ENCODE assay signal across 1 cellular context in the genomic region with DNA sequence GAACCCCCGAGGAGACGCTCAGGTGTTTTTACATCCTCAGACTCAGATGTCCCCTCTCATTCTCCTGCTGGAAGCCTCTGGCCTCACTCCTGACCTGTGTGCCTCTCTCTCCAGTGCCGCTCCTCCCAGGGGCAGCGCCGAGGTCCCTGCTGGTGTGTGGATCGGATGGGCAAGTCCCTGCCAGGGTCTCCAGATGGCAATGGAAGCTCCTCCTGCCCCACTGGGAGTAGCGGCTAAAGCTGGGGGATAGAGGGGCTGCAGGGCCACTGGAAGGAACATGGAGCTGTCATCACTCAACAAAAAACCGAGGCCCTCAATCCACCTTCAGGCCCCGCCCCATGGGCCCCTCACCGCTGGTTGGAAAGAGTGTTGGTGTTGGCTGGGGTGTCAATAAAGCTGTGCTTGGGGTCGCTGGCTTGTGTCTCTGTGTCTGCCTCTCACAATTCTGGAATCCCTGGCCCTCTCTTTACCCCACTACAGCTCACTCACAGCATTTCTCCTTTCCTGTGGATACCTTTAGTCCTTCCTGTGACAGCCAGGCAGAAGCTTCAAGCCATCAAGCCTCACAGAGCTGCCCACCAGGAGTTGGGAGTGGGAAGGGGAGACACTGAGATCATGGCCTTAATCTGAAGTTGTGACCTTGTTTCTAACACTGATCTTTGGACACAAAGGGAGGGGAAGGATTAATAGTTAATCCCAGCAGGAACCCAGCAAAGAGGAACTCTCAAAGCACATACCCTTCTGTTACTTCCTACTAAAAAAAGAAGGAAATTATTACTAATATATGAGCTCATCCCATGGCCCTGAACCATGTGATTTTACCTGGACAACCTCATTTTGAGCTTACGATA.
TF ChIP-seq lines count a peak whose summit lies in the region.

No MANE protein-coding gene starts in this region.

TF ChIP-seq in HepG2, 621 proteins besides CTCF, POLR2A, EP300 and RAD21 (continued from another document and continues in another):
- no peak for TF ChIP-seq HBP1 (CRISPR knock-in tag; IDR thresholded peaks at IDR 0.05; ENCODE audit: low read depth)
- TF ChIP-seq ARID3A (IDR thresholded peaks at IDR 0.05; ENCODE audit: low read depth, low read length) = peak; percentile 75
- no peak for TF ChIP-seq HOXD1 (CRISPR knock-in tag; IDR thresholded peaks at IDR 0.05)
- TF ChIP-seq, protein P1, sequence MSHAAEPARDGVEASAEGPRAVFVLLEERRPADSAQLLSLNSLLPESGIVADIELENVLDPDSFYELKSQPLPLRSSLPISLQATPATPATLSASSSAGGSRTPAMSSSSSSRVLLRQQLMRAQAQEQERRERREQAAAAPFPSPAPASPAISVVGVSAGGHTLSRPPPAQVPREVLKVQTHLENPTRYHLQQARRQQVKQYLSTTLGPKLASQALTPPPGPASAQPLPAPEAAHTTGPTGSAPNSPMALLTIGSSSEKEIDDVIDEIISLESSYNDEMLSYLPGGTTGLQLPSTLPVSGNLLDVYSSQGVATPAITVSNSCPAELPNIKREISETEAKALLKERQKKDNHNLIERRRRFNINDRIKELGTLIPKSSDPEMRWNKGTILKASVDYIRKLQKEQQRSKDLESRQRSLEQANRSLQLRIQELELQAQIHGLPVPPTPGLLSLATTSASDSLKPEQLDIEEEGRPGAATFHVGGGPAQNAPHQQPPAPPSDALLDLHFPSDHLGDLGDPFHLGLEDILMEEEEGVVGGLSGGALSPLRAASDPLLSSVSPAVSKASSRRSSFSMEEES (CRISPR knock-in tag; IDR thresholded peaks at IDR 0.05) = 0 out of 2 replicates have a peak, but pooled peaks have one; percentile 27
- peak; percentile 62 for TF ChIP-seq ZMYM2 (CRISPR knock-in tag; IDR thresholded peaks at IDR 0.05)
- TF ChIP-seq ZNF605 (CRISPR knock-in tag; IDR thresholded peaks at IDR 0.05) = 0 out of 2 replicates have a peak, but pooled peaks have one; percentile 44
- 0 out of 2 replicates have a peak, but pooled peaks have one; percentile 29 for TF ChIP-seq HMG20A (CRISPR knock-in tag; IDR thresholded peaks at IDR 0.05; ENCODE audit: borderline replicate concordance)
- TF ChIP-seq BCL6 (CRISPR knock-in tag; IDR thresholded peaks at IDR 0.05) = 0 out of 2 replicates have a peak, but pooled peaks have one; percentile 30
- peak in 1 of 2 experiments; percentile 38; a peak in 1 of 4 replicates for TF ChIP-seq NR2F1 (CRISPR knock-in tag; IDR thresholded peaks at IDR 0.05)
- TF ChIP-seq HDAC6 (IDR thresholded peaks at IDR 0.05; ENCODE audit: low read depth, low read length) = no peak
- peak; percentile 28 for TF ChIP-seq PATZ1 (CRISPR knock-in tag; IDR thresholded peaks at IDR 0.05)
- TF ChIP-seq RNF2 (conservative IDR thresholded peaks at IDR 0.05; ENCODE audit: low read depth) = no peak
- no peak for TF ChIP-seq MZF1 (CRISPR knock-in tag; IDR thresholded peaks at IDR 0.05; ENCODE audit: borderline replicate concordance)
- no peak for TF ChIP-seq GABPA (IDR thresholded peaks at IDR 0.05; ENCODE audit: low read depth, low read length)
- TF ChIP-seq GABPA (CRISPR knock-in tag; IDR thresholded peaks at IDR 0.05; ENCODE audit: low read depth) = peak; percentile 30; the same call in 1 of the 2 replicates
- TF ChIP-seq, protein P2, sequence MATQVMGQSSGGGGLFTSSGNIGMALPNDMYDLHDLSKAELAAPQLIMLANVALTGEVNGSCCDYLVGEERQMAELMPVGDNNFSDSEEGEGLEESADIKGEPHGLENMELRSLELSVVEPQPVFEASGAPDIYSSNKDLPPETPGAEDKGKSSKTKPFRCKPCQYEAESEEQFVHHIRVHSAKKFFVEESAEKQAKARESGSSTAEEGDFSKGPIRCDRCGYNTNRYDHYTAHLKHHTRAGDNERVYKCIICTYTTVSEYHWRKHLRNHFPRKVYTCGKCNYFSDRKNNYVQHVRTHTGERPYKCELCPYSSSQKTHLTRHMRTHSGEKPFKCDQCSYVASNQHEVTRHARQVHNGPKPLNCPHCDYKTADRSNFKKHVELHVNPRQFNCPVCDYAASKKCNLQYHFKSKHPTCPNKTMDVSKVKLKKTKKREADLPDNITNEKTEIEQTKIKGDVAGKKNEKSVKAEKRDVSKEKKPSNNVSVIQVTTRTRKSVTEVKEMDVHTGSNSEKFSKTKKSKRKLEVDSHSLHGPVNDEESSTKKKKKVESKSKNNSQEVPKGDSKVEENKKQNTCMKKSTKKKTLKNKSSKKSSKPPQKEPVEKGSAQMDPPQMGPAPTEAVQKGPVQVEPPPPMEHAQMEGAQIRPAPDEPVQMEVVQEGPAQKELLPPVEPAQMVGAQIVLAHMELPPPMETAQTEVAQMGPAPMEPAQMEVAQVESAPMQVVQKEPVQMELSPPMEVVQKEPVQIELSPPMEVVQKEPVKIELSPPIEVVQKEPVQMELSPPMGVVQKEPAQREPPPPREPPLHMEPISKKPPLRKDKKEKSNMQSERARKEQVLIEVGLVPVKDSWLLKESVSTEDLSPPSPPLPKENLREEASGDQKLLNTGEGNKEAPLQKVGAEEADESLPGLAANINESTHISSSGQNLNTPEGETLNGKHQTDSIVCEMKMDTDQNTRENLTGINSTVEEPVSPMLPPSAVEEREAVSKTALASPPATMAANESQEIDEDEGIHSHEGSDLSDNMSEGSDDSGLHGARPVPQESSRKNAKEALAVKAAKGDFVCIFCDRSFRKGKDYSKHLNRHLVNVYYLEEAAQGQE (IDR thresholded peaks at IDR 0.05; ENCODE audit: borderline replicate concordance in 1 of 2, low read depth in 1 of 2, low read length in 2 of 2) = no peak
- no peak for TF ChIP-seq ZNF784 (CRISPR knock-in tag; IDR thresholded peaks at IDR 0.05; ENCODE audit: borderline replicate concordance)
- 0 out of 2 replicates have a peak, but pooled peaks have one; percentile 24 for TF ChIP-seq PHF8 (CRISPR knock-in tag; IDR thresholded peaks at IDR 0.05)
- peak; percentile 84; the same call in 1 of the 2 replicates for TF ChIP-seq ESRRA (CRISPR knock-in tag; IDR thresholded peaks at IDR 0.05; ENCODE audit: low read depth)
- TF ChIP-seq HNRNPL (IDR thresholded peaks at IDR 0.05; ENCODE audit: low read depth, low read length) = 0 out of 2 replicates have a peak, but pooled peaks have one; percentile 56
- TF ChIP-seq, protein P3, sequence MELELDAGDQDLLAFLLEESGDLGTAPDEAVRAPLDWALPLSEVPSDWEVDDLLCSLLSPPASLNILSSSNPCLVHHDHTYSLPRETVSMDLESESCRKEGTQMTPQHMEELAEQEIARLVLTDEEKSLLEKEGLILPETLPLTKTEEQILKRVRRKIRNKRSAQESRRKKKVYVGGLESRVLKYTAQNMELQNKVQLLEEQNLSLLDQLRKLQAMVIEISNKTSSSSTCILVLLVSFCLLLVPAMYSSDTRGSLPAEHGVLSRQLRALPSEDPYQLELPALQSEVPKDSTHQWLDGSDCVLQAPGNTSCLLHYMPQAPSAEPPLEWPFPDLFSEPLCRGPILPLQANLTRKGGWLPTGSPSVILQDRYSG (CRISPR knock-in tag; IDR thresholded peaks at IDR 0.05) = no peak
- TF ChIP-seq ZNF430 (CRISPR knock-in tag; IDR thresholded peaks at IDR 0.05) = 0 out of 2 replicates have a peak, but pooled peaks have one; percentile 30
- 0 out of 2 replicates have a peak, but pooled peaks have one; percentile 15 for TF ChIP-seq RBFOX2 (IDR thresholded peaks at IDR 0.05; ENCODE audit: low read depth, low read length)
- no peak for TF ChIP-seq TCF7 (IDR thresholded peaks at IDR 0.05; ENCODE audit: low read depth)
- TF ChIP-seq SAP130 (CRISPR knock-in tag; IDR thresholded peaks at IDR 0.05; ENCODE audit: low read depth) = 0 out of 2 replicates have a peak, but pooled peaks have one; percentile 16
- TF ChIP-seq NAIF1 (CRISPR knock-in tag; IDR thresholded peaks at IDR 0.05; ENCODE audit: borderline replicate concordance) = no peak
- no peak for TF ChIP-seq CREBL2 (CRISPR knock-in tag; IDR thresholded peaks at IDR 0.05; ENCODE audit: borderline replicate concordance)
- TF ChIP-seq SIN3B (IDR thresholded peaks at IDR 0.05; ENCODE audit: low read length) = no peak
- no peak for TF ChIP-seq ZNF569 (CRISPR knock-in tag; IDR thresholded peaks at IDR 0.05; ENCODE audit: borderline replicate concordance)
- no peak for TF ChIP-seq NR2F2 (IDR thresholded peaks at IDR 0.05; ENCODE audit: borderline replicate concordance, low read depth)
- 0 out of 2 replicates have a peak, but pooled peaks have one; percentile 29 for TF ChIP-seq SAFB2 (CRISPR knock-in tag; IDR thresholded peaks at IDR 0.05; ENCODE audit: borderline replicate concordance, low read depth)
- TF ChIP-seq ATM (IDR thresholded peaks at IDR 0.05; ENCODE audit: borderline replicate concordance) = no peak
- no peak for TF ChIP-seq NR2F6 (IDR thresholded peaks at IDR 0.05)
- TF ChIP-seq NR2F6 (CRISPR knock-in tag; IDR thresholded peaks at IDR 0.05) = peak; percentile 74
- peak; percentile 64 for TF ChIP-seq POLR2G (IDR thresholded peaks at IDR 0.05; ENCODE audit: low read depth, low read length)
- no peak for TF ChIP-seq ZNF557 (CRISPR knock-in tag; IDR thresholded peaks at IDR 0.05)
- TF ChIP-seq NCOA2 (CRISPR knock-in tag; IDR thresholded peaks at IDR 0.05) = peak; percentile 51
- peak; percentile 31; the same call in 1 of the 2 replicates for TF ChIP-seq DZIP1 (CRISPR knock-in tag; IDR thresholded peaks at IDR 0.05)
- peak; percentile 13; the same call in 1 of the 2 replicates for TF ChIP-seq ZNF501 (CRISPR knock-in tag; IDR thresholded peaks at IDR 0.05)
- TF ChIP-seq SIX4 (CRISPR knock-in tag; IDR thresholded peaks at IDR 0.05) = 0 out of 2 replicates have a peak, but pooled peaks have one; percentile 45
- TF ChIP-seq POLR2AphosphoS5 (IDR thresholded peaks at IDR 0.05; ENCODE audit: low read depth, low read length) = peak; percentile 73
- TF ChIP-seq SP4 (CRISPR knock-in tag; IDR thresholded peaks at IDR 0.05) = 0 out of 2 replicates have a peak, but pooled peaks have one; percentile 31
- no peak for TF ChIP-seq SOX6 (IDR thresholded peaks at IDR 0.05)
- TF ChIP-seq SOX6 (CRISPR knock-in tag; IDR thresholded peaks at IDR 0.05) = peak; percentile 2; the same call in 1 of the 2 replicates
- no peak for TF ChIP-seq ZNF253 (CRISPR knock-in tag; IDR thresholded peaks at IDR 0.05; ENCODE audit: borderline replicate concordance)
- TF ChIP-seq GATAD2A (CRISPR knock-in tag; IDR thresholded peaks at IDR 0.05) = peak; percentile 28
- TF ChIP-seq ZNF549 (CRISPR knock-in tag; IDR thresholded peaks at IDR 0.05) = peak; percentile 93
- TF ChIP-seq RXRA (CRISPR knock-in tag; IDR thresholded peaks at IDR 0.05) = 0 out of 2 replicates have a peak, but pooled peaks have one; percentile 23
